In the genomic region with DNA sequence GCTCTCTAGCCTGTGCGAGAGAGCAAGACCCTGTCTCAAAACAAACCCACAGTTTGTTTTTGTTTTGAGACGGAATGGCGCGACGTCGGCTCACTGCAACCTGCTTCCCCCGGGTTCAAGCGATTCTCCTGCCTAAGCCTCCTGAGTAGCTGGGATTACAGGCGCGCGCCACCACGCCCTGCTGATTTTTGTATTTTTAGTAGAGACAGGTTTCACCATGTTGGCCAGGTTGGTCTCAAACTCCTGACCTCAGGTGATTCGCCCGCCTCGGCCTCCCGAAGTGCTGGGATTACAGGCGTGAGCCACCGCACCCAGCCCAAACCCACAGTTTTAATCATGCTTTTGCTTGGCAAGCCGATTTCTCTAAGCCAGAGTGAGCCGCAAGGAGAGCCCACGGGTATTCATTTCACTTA, we compare ENCODE assay signal across 8 cellular contexts. TPM values are rescaled to one million over a fixed set of nuclear protein-coding genes. Genes with fewer than 3 reads are reported as not detected.
DNase-seq lines count a peak whose midpoint lies in the region; TF ChIP-seq lines count a peak whose summit lies in the region.
"Not testable (repeated sequence)": the region's sequence is repeated elsewhere in the genome, so short reads cannot be mapped to it uniquely, and the experiment has no call there.

No MANE protein-coding gene starts in this region.

- CTCF ChIA-PET in MCF 10A (lab: Yijun Ruan, JAX), result interaction anchor here (0.7 to 3.0 kb wide), 12 partner anchors 10 to 103 kb away, joined by 3 to 13 read pairs (median 4); no protein-coding TSS in a partner anchor

- not testable (repeated sequence) for H3F3A ChIP-seq in DOHH2 (ENCODE audit: control insufficient read depth, insufficient read depth)

- not testable (repeated sequence) for H2BK15ac ChIP-seq in mesendoderm (replicated peaks; ENCODE audit: low read depth)

- not testable (repeated sequence) for H3K9me3 Mint-ChIP-seq in activated CD4-positive, alpha-beta T cell treated with anti-CD3 and anti-CD28 coated beads, Interleukin-2, amount 10 ng/mL, durations not matched to agents 24 days and 14 days; MCF 10A (ENCODE audit: unreplicated experiment)

- not testable (repeated sequence) for H3K79me1 ChIP-seq in mesendoderm (ENCODE audit: low read length)

- not testable (repeated sequence) for H2AK5ac ChIP-seq in mesendoderm (ENCODE audit: low read length)

- TF ChIP-seq CTCF in DOHH2 (IDR thresholded peaks at IDR 0.05; ENCODE audit: low read depth, low read length, poor library complexity, severe bottlenecking); MCF 10A (IDR thresholded peaks at IDR 0.05; ENCODE audit: unreplicated experiment); fibroblast of the aortic adventitia (IDR thresholded peaks at IDR 0.05; ENCODE audit: insufficient read depth, low read length); retinal pigment epithelial cell (conservative IDR thresholded peaks at IDR 0.05; ENCODE audit: low read depth, low read length): not testable (repeated sequence)

- not testable (repeated sequence) for H4K8ac ChIP-seq in mesendoderm (ENCODE audit: low read depth, low read length)

- not testable (repeated sequence) for H3K9me2 ChIP-seq in DOHH2 (replicated peaks; ENCODE audit: control insufficient read depth, low read length)

- not testable (repeated sequence) for H4K5ac ChIP-seq in mesendoderm (ENCODE audit: low read length)

- H3K9ac ChIP-seq in mesendoderm (ENCODE audit: low read length), result peak overlapping the region; percentile 57

- not testable (repeated sequence) for H3K27me3 ChIP-seq in DOHH2 (ENCODE audit: control insufficient read depth, low read length); mesendoderm (ENCODE audit: insufficient read depth, low read length, poor library complexity)

- not testable (repeated sequence) for BruUV-seq in MCF 10A (replicated peaks; lab: Mats Ljungman, UMichigan)

- H3K9me3 ChIP-seq in DOHH2 (ENCODE audit: control insufficient read depth, insufficient read depth, low read length); KOPT-K1 (ENCODE audit: insufficient read depth, low read length, poor library complexity, severe bottlenecking): not testable (repeated sequence)

- not testable (repeated sequence) for H3K23ac ChIP-seq in mesendoderm (ENCODE audit: low read length)

- H3K4me1 Mint-ChIP-seq in activated CD4-positive, alpha-beta T cell treated with anti-CD3 and anti-CD28 coated beads, Interleukin-2, amount 10 ng/mL, durations not matched to agents 24 days and 14 days, result peaks cover 30% of the 10 kb centered on the region
- H3K4me1 Mint-ChIP-seq in MCF 10A (ENCODE audit: insufficient read depth, unreplicated experiment), result peaks cover 13% of the 10 kb centered on the region

- H3K27ac Mint-ChIP-seq in activated CD4-positive, alpha-beta T cell treated with anti-CD3 and anti-CD28 coated beads, Interleukin-2, amount 10 ng/mL, durations not matched to agents 24 days and 14 days, result peak overlapping the region; percentile 96
- H3K27ac Mint-ChIP-seq in MCF 10A (ENCODE audit: low read depth, unreplicated experiment), result peak overlapping the region; percentile 79

- H3K36me3 ChIP-seq in DOHH2 (ENCODE audit: control insufficient read depth, low read length); KOPT-K1 (ENCODE audit: insufficient read depth, low read length); mesendoderm (ENCODE audit: control insufficient read depth, insufficient read depth, low read length); urinary bladder (ENCODE audit: insufficient read depth): not testable (repeated sequence)

- DNase-seq in activated CD4-positive, alpha-beta T cell treated with anti-CD3 and anti-CD28 coated beads, Interleukin-2, amount 10 ng/mL, durations not matched to agents 24 days and 14 days; MCF 10A (ENCODE audit: unreplicated experiment); fibroblast of the aortic adventitia (ENCODE audit: low read depth); mesendoderm; retinal pigment epithelial cell (ENCODE audit: low read depth): not testable (repeated sequence)

- H3K56ac ChIP-seq in mesendoderm (ENCODE audit: low read length), result peak overlapping the region; percentile 76

- H3K36me3 Mint-ChIP-seq in activated CD4-positive, alpha-beta T cell treated with anti-CD3 and anti-CD28 coated beads, Interleukin-2, amount 10 ng/mL, durations not matched to agents 24 days and 14 days (ENCODE audit: low read depth); MCF 10A (ENCODE audit: insufficient read depth, unreplicated experiment): not testable (repeated sequence)

- peaks cover 32% of the 10 kb centered on the region for H3K4me1 ChIP-seq in DOHH2 (ENCODE audit: control insufficient read depth, low read length)
- H3K4me1 ChIP-seq in mesendoderm (ENCODE audit: control insufficient read depth, low read depth, low read length); urinary bladder (ENCODE audit: insufficient read depth): not testable (repeated sequence)

- POLR2A ChIA-PET in MCF 10A (lab: Yijun Ruan, JAX), result interaction anchor here (0.6 to 4.6 kb wide), 21 partner anchors 10 to 241 kb away, joined by 3 to 23 read pairs (median 5); partner anchors contain the start of genes ARG2, ATP6V1D, PLEKHH1 and RDH11

- H3K4ac ChIP-seq in mesendoderm (ENCODE audit: low read depth, low read length), result not testable (repeated sequence)

- intact Hi-C loops in activated CD4-positive, alpha-beta T cell treated with anti-CD3 and anti-CD28 coated beads, Interleukin-2, amount 10 ng/mL, durations not matched to agents 24 days and 14 days (cut with micrococcal nuclease), result loop anchor here (1.0 kb wide), 4 partner anchors 19 to 95 kb away; partner anchors contain the start of genes ARG2, PLEKHH1, RDH11 and VTI1B
- intact Hi-C loops in MCF 10A (cut with micrococcal nuclease), result loop anchor here (2.0 to 5.0 kb wide), 2 partner anchors 94 to 217 kb away; partner anchors contain the start of genes RAD51B, RDH11 and ZFYVE26

- peaks cover 14% of the 10 kb centered on the region for H3K27me3 Mint-ChIP-seq in activated CD4-positive, alpha-beta T cell treated with anti-CD3 and anti-CD28 coated beads, Interleukin-2, amount 10 ng/mL, durations not matched to agents 24 days and 14 days
- not testable (repeated sequence) for H3K27me3 Mint-ChIP-seq in MCF 10A (ENCODE audit: insufficient read depth, unreplicated experiment)

- H3K4me3 ChIP-seq in DOHH2 (ENCODE audit: low read length) (peak overlapping the region; percentile 96), fibroblast of the aortic adventitia (ENCODE audit: low read depth, low read length) (peak overlapping the region; percentile 87), retinal pigment epithelial cell (ENCODE audit: low read length) (peak overlapping the region; percentile 87), urinary bladder (ENCODE audit: low read depth, low read length) (peak overlapping the region; percentile 46)
- not testable (repeated sequence) for H3K4me3 ChIP-seq in mesendoderm (ENCODE audit: low read length)

- peak overlapping the region; percentile 75 for H3K4me2 ChIP-seq in DOHH2 (ENCODE audit: low read length)
- H3K4me2 ChIP-seq in mesendoderm (ENCODE audit: low read length), result peak overlapping the region; percentile 50

- not testable (repeated sequence) for H2BK120ac ChIP-seq in mesendoderm (ENCODE audit: low read depth, low read length)

- H4K20me1 ChIP-seq in DOHH2 (ENCODE audit: control insufficient read depth, insufficient read depth, low read depth, low read length), result not testable (repeated sequence)

- H3K79me2 ChIP-seq in DOHH2 (ENCODE audit: control insufficient read depth, low read length), result peaks cover 28% of the 10 kb centered on the region
- H3K79me2 ChIP-seq in mesendoderm (ENCODE audit: control insufficient read depth, insufficient read depth, low read length), result not testable (repeated sequence)

- not testable (repeated sequence) for H3K27ac ChIP-seq in DOHH2 (ENCODE audit: low read depth, low read length); mesendoderm (ENCODE audit: low read depth, low read length)
- peak overlapping the region; percentile 61 for H3K27ac ChIP-seq in KOPT-K1 (ENCODE audit: low read depth, low read length, poor library complexity, severe bottlenecking)
- H3K27ac ChIP-seq in urinary bladder (ENCODE audit: low read depth), result peak overlapping the region; percentile 90

- not testable (repeated sequence) for H2BK5ac ChIP-seq in mesendoderm (ENCODE audit: low read length)

- H3K4me3 Mint-ChIP-seq in activated CD4-positive, alpha-beta T cell treated with anti-CD3 and anti-CD28 coated beads, Interleukin-2, amount 10 ng/mL, durations not matched to agents 24 days and 14 days, result peak overlapping the region; percentile 90
- H3K4me3 Mint-ChIP-seq in MCF 10A (ENCODE audit: unreplicated experiment), result peak overlapping the region; percentile 96

- not testable (repeated sequence) for H3K18ac ChIP-seq in mesendoderm (ENCODE audit: low read length)

- no CpG with 5 or more reads among the region's 21 CpGs for WGBS in mesendoderm (ENCODE audit: extremely low coverage, insufficient coverage, low lambda C conversion rate)
- 82% methylated on average over 21 of the region's 21 CpGs for WGBS in urinary bladder

RNA-seq across cellular contexts. Expression of gene PIGH, which starts 0.5 kb away (rescaled TPM):
- total RNA-seq in activated CD4-positive, alpha-beta T cell treated with anti-CD3 and anti-CD28 coated beads, Interleukin-2, amount 10 ng/mL, durations not matched to agents 24 days and 14 days, result 21.2 and 22.7 TPM in 2 replicates
- total RNA-seq in MCF 10A (2022), result 13.8 and 18.9 TPM in 2 replicates
- total RNA-seq in fibroblast of the aortic adventitia (ENCODE audit: low replicate concordance), result 8.0 and 16.8 TPM in 2 replicates
- 6.4 TPM for polyA plus RNA-seq in mesendoderm (2013, experiment 1 of 2)
- polyA plus RNA-seq in mesendoderm (2013, experiment 2 of 2), result 7.1 TPM
- total RNA-seq in urinary bladder, result 26.3 TPM
- 26.0 TPM for polyA plus RNA-seq in urinary bladder

RNA-seq across cellular contexts. Expression of gene ARG2, which starts 19.2 kb away (rescaled TPM):
- 4.7 and 5.0 TPM in 2 replicates for total RNA-seq in activated CD4-positive, alpha-beta T cell treated with anti-CD3 and anti-CD28 coated beads, Interleukin-2, amount 10 ng/mL, durations not matched to agents 24 days and 14 days
- total RNA-seq in MCF 10A (2022), result 11.7 and 17.6 TPM in 2 replicates
- 0.74 and 7.0 TPM in 2 replicates for total RNA-seq in fibroblast of the aortic adventitia (ENCODE audit: low replicate concordance)
- polyA plus RNA-seq in mesendoderm (2013, experiment 1 of 2), result 28.0 TPM
- polyA plus RNA-seq in mesendoderm (2013, experiment 2 of 2), result 28.3 TPM
- total RNA-seq in urinary bladder, result 2.1 TPM
- 4.7 TPM for polyA plus RNA-seq in urinary bladder
